ENCODE assay signal across 12 cellular contexts in genomic region chr7:7857143-7857583, GRCh38.
A peak's percentile ranks its signal among the peaks of the same experiment; 100 is the strongest.
DNase-seq lines count a peak whose midpoint lies in the region; ATAC-seq and TF ChIP-seq lines count a peak whose summit lies in the region.
"Had no signal": no experiment of that assay in that cellular context is flagged by ENCODE, and none has a peak within 500 bp of the region (broad histone marks: within the 10 kb centered on the region; RNA-seq: fewer than 3 reads in every experiment).

No MANE protein-coding gene starts in this region.

- H3K27me3 ChIP-seq in psoas muscle (ENCODE audit: insufficient read depth in 3 of 3, low read length in 2 of 3) = no peaks in the 10 kb centered on the region

- H3K27ac ChIP-seq in psoas muscle = peak overlapping the region; percentile 77

- H3K27me3 Mint-ChIP-seq in IgD-negative memory B cell = no peaks in the 10 kb centered on the region

- peak overlapping the region; percentile 34 to 95 (median 89) for H3K27ac Mint-ChIP-seq in IgD-negative memory B cell

- DNase-seq in RPMI7951 (ENCODE audit: low read depth) (peak; percentile 14), psoas muscle (no peak), NCI-H510A treated with DMSO at 0.1 percent for 48 hours (lab: John Stamatoyannopoulos, UW) (no peak), anterior cingulate cortex (lab: John Stamatoyannopoulos, UW) (no peak)
- DNase-seq: aorta; GOT3; occipital lobe; PC-3; stimulated activated naive CD4-positive, alpha-beta T cell treated with Interleukin-2 at 50 U/mL for 16 hours had no signal

- peak overlapping the region; percentile 4 to 87 (median 38) for H3K4me3 Mint-ChIP-seq in IgD-negative memory B cell

- no peak for TF ChIP-seq CTCF in psoas muscle (IDR thresholded peaks at IDR 0.05)

- H3K9me3 ChIP-seq in psoas muscle = peaks cover 13% of the 10 kb centered on the region

- no peaks in the 10 kb centered on the region for H3K36me3 ChIP-seq in psoas muscle (ENCODE audit: insufficient read depth in 1 of 2, low read depth in 1 of 2)

- H3K36me3 Mint-ChIP-seq in IgD-negative memory B cell = peaks cover 5% of the 10 kb centered on the region

- peaks cover 2 to 13% (median 13%) of the 10 kb centered on the region in 3 donors for H3K9me3 Mint-ChIP-seq in IgD-negative memory B cell

- peaks cover 47% of the 10 kb centered on the region for H3K4me1 ChIP-seq in psoas muscle

- ATAC-seq in GM18502 (IDR thresholded peaks at IDR 0.05; ENCODE audit: poor library complexity, unreplicated experiment) (peak; percentile 65), psoas muscle (peak; percentile 51 to 90 (median 72)), GM21390 (IDR thresholded peaks at IDR 0.05; ENCODE audit: unreplicated experiment) (no peak)
- ATAC-seq: PC-3 had no signal

- peak overlapping the region; percentile 8 for H3K4me3 ChIP-seq in psoas muscle

- 37 to 48% (median 42%) methylated on average over 3 of the region's 3 CpGs for WGBS in psoas muscle, 3 donors

- intact Hi-C loops in psoas muscle (cut with DNase I) = no loop called here

- peaks cover 18 to 30% (median 21%) of the 10 kb centered on the region in 3 donors for H3K4me1 Mint-ChIP-seq in IgD-negative memory B cell
